Comparison of ENCODE assay signal across 23 cellular contexts in genomic region chr3:30352919-30353318, GRCh38.
A peak's percentile ranks its signal among the peaks of the same experiment; 100 is the strongest.
DNase-seq lines count a peak whose midpoint lies in the region; ATAC-seq and TF ChIP-seq lines count a peak whose summit lies in the region.
"Had no signal": no experiment of that assay in that cellular context is flagged by ENCODE, and none has a peak within 500 bp of the region (broad histone marks: within the 10 kb centered on the region; RNA-seq: fewer than 3 reads in every experiment).

No MANE protein-coding gene starts in this region.

- DNase-seq in CD4-positive, CD25-positive, alpha-beta regulatory T cell = no peak
- DNase-seq in RWPE2 (ENCODE audit: low spot score) (no peak), mesenchymal stem cell (no peak), SKM-1 (lab: John Stamatoyannopoulos, UW; ENCODE audit: unreplicated experiment) (no peak), psoas muscle (no peak), UCSD-AML1 (lab: John Stamatoyannopoulos, UW; ENCODE audit: unreplicated experiment) (no peak)
- DNase-seq: activated CD4-positive, CD25-positive, alpha-beta regulatory T cell; activated CD8-positive, alpha-beta T cell treated with anti-CD3 and anti-CD28 coated beads, Interleukin-2, amount 10 ng/mL, durations not matched to agents 7 days and 5 days; BE2C; head of caudate nucleus; NCI-H1436; NCI-H2171 treated with DMSO at 0.1 percent for 48 hours; NCI-H82; PC-3; SJCRH30; stimulated activated naive B cell treated with anti-CD40 and anti-IgM and Interleukin-4, amounts not matched to agents 10 μg/mL and 1 μg/mL and 100 μg/mL, for 72 hours; T-helper 9 cell had no signal

- H3K9ac ChIP-seq in mesenchymal stem cell (ENCODE audit: low read length) = no peak overlapping the region
- H3K9ac ChIP-seq: parathyroid adenoma had no signal

- no peak overlapping the region for H3K23ac ChIP-seq in mesenchymal stem cell (ENCODE audit: low read length in 2 of 2)

- H3K27me3 Mint-ChIP-seq in CD4-positive, CD25-positive, alpha-beta regulatory T cell = peaks cover 34% of the 10 kb centered on the region
- H3K27me3 Mint-ChIP-seq: type B pancreatic cell had no signal

- H3K18ac ChIP-seq in mesenchymal stem cell (ENCODE audit: low read depth in 1 of 2, low read length in 2 of 2) = peak overlapping the region in 1 of 2 experiments; percentile 55

- TF ChIP-seq CTCF in RWPE2 (IDR thresholded peaks at IDR 0.05; ENCODE audit: poor library complexity, severe bottlenecking) (no peak), psoas muscle (IDR thresholded peaks at IDR 0.05) (no peak)

- H3K4me2 ChIP-seq in mesenchymal stem cell (ENCODE audit: low read length, poor library complexity, severe bottlenecking) = no peak overlapping the region

- WGBS in mesenchymal stem cell = 100% methylated on average over 1 of the region's 1 CpG
- 75 to 81% (median 81%) methylated on average over 1 of the region's 1 CpG for WGBS in psoas muscle, 3 donors

- no peak for ATAC-seq in CD4-positive, CD25-positive, alpha-beta regulatory T cell (ENCODE audit: low read depth in 2 of 2)
- ATAC-seq in RWPE2 (ENCODE audit: low read depth) (no peak), psoas muscle (no peak)
- ATAC-seq: HepG2; PC-3; stimulated activated naive B cell treated with anti-CD40 and anti-IgM and Interleukin-4, amounts not matched to agents 10 μg/mL and 1 μg/mL and 100 μg/mL, for 72 hours had no signal

- H3K4me1 Mint-ChIP-seq in CD4-positive, CD25-positive, alpha-beta regulatory T cell = peaks cover 39 to 96% (median 70%) of the 10 kb centered on the region in 4 donors

- intact Hi-C loops in psoas muscle (cut with DNase I) = no loop called here

- no peak overlapping the region for H2BK12ac ChIP-seq in mesenchymal stem cell (ENCODE audit: low read length in 2 of 2)

- peaks cover 0 to 2% (median 0%) of the 10 kb centered on the region in 7 donors for H3K9me3 Mint-ChIP-seq in CD4-positive, CD25-positive, alpha-beta regulatory T cell
- H3K9me3 Mint-ChIP-seq: stimulated activated naive B cell treated with anti-CD40 and anti-IgM and Interleukin-4, amounts not matched to agents 10 μg/mL and 1 μg/mL and 100 μg/mL, for 72 hours; type B pancreatic cell had no signal

- H3K36me3 Mint-ChIP-seq in CD4-positive, CD25-positive, alpha-beta regulatory T cell = no peaks in the 10 kb centered on the region
- H3K36me3 Mint-ChIP-seq: stimulated activated naive B cell treated with anti-CD40 and anti-IgM and Interleukin-4, amounts not matched to agents 10 μg/mL and 1 μg/mL and 100 μg/mL, for 72 hours; type B pancreatic cell had no signal

- H3K4ac ChIP-seq in mesenchymal stem cell (ENCODE audit: low read depth in 1 of 2, low read length in 2 of 2) = peak overlapping the region in 1 of 2 experiments; percentile 67

- H3K14ac ChIP-seq in mesenchymal stem cell (ENCODE audit: low read length in 2 of 2) = no peak overlapping the region

- no peaks in the 10 kb centered on the region for H3K79me1 ChIP-seq in mesenchymal stem cell (replicated peaks; ENCODE audit: low read length, poor library complexity, severe bottlenecking)

- H2AK5ac ChIP-seq in mesenchymal stem cell (ENCODE audit: low read length, severe bottlenecking) = peak overlapping the region; percentile 29

- no peaks in the 10 kb centered on the region for H3K79me2 ChIP-seq in ACC112 (ENCODE audit: control insufficient read depth, insufficient read depth, low read length, unreplicated experiment)
- H3K79me2 ChIP-seq: parathyroid adenoma had no signal

- H3K27me3 ChIP-seq in ACC112 (ENCODE audit: insufficient read depth, low read length) = no peaks in the 10 kb centered on the region
- H3K27me3 ChIP-seq in CD4-positive, CD25-positive, alpha-beta regulatory T cell (ENCODE audit: control insufficient read depth, insufficient read depth, low read length) = peaks cover 5% of the 10 kb centered on the region
- no peaks in the 10 kb centered on the region for H3K27me3 ChIP-seq in RWPE2 (ENCODE audit: insufficient read depth, poor library complexity, severe bottlenecking)
- no peaks in the 10 kb centered on the region for H3K27me3 ChIP-seq in mesenchymal stem cell (ENCODE audit: control insufficient read depth in 1 of 2, insufficient read depth in 1 of 2, low read length in 2 of 2)
- no peaks in the 10 kb centered on the region for H3K27me3 ChIP-seq in psoas muscle (ENCODE audit: insufficient read depth in 3 of 3, low read length in 2 of 3)
- H3K27me3 ChIP-seq: BE2C, cardiac muscle cell, SJCRH30 had no signal

- H3K27ac ChIP-seq in ACC112 (ENCODE audit: low read depth, low read length) = peak overlapping the region; percentile 28; the same call in 1 of the 2 replicates
- no peak overlapping the region for H3K27ac ChIP-seq in CD4-positive, CD25-positive, alpha-beta regulatory T cell (ENCODE audit: insufficient read depth, low read length, poor library complexity, severe bottlenecking)
- peak overlapping the region; percentile 99 for H3K27ac ChIP-seq in RWPE2 (ENCODE audit: poor library complexity, severe bottlenecking)
- no peak overlapping the region for H3K27ac ChIP-seq in mesenchymal stem cell (ENCODE audit: low read length, poor library complexity, severe bottlenecking)
- H3K27ac ChIP-seq in psoas muscle = no peak overlapping the region
- H3K27ac ChIP-seq: cardiac muscle cell, parathyroid adenoma, SJCRH30 had no signal

- H2BK15ac ChIP-seq in mesenchymal stem cell (ENCODE audit: low read depth, poor library complexity, severe bottlenecking) = no peak overlapping the region

- H3K4me3 ChIP-seq in ACC112 (ENCODE audit: low read depth, low read length) = no peak overlapping the region
- H3K4me3 ChIP-seq in CD4-positive, CD25-positive, alpha-beta regulatory T cell (ENCODE audit: low read depth, low read length) = no peak overlapping the region
- H3K4me3 ChIP-seq in RWPE2 (ENCODE audit: severe bottlenecking) = no peak overlapping the region
- no peak overlapping the region for H3K4me3 ChIP-seq in mesenchymal stem cell (ENCODE audit: insufficient read depth in 1 of 2, low read depth in 1 of 2, low read length in 2 of 2)
- H3K4me3 ChIP-seq in psoas muscle = no peak overlapping the region
- H3K4me3 ChIP-seq: cardiac muscle cell, lung, SJCRH30 had no signal

- H3K27ac Mint-ChIP-seq in CD4-positive, CD25-positive, alpha-beta regulatory T cell = peak overlapping the region in 2 of 3 donors; percentile 60 to 66
- H3K27ac Mint-ChIP-seq: stimulated activated naive B cell treated with anti-CD40 and anti-IgM and Interleukin-4, amounts not matched to agents 10 μg/mL and 1 μg/mL and 100 μg/mL, for 72 hours; type B pancreatic cell had no signal

- H2BK120ac ChIP-seq in mesenchymal stem cell (ENCODE audit: low read depth, low read length) = no peak overlapping the region

- H3K4me1 ChIP-seq in ACC112 (ENCODE audit: control insufficient read depth, insufficient read depth, low read length, unreplicated experiment) = peaks cover 89% of the 10 kb centered on the region
- H3K4me1 ChIP-seq in CD4-positive, CD25-positive, alpha-beta regulatory T cell (ENCODE audit: control insufficient read depth, insufficient read depth, low read length, poor library complexity, severe bottlenecking) = peaks cover 59% of the 10 kb centered on the region
- H3K4me1 ChIP-seq in RWPE2 (ENCODE audit: insufficient read depth, poor library complexity, severe bottlenecking) = peaks cover 86% of the 10 kb centered on the region
- H3K4me1 ChIP-seq in mesenchymal stem cell (ENCODE audit: control insufficient read depth, insufficient read depth, low read depth, low read length) = peaks cover 12% of the 10 kb centered on the region
- peaks cover 26% of the 10 kb centered on the region for H3K4me1 ChIP-seq in psoas muscle
- H3K4me1 ChIP-seq: BE2C, parathyroid adenoma, SJCRH30 had no signal

- no peak overlapping the region for H2BK5ac ChIP-seq in mesenchymal stem cell (ENCODE audit: low read depth, low read length, poor library complexity, severe bottlenecking)

- H3K36me3 ChIP-seq in ACC112 (ENCODE audit: insufficient read depth, low read length) (no peaks in the 10 kb centered on the region), RWPE2 (ENCODE audit: low read depth) (no peaks in the 10 kb centered on the region), mesenchymal stem cell (ENCODE audit: control insufficient read depth in 1 of 2, insufficient read depth in 2 of 2, low read depth in 1 of 2, low read length in 2 of 2) (no peaks in the 10 kb centered on the region), psoas muscle (ENCODE audit: insufficient read depth in 1 of 2, low read depth in 1 of 2) (no peaks in the 10 kb centered on the region)
- H3K36me3 ChIP-seq in CD4-positive, CD25-positive, alpha-beta regulatory T cell (ENCODE audit: control insufficient read depth, insufficient read depth, low read length) = no peaks in the 10 kb centered on the region
- H3K36me3 ChIP-seq: BE2C, cardiac muscle cell, SJCRH30 had no signal

- H3K4me3 Mint-ChIP-seq in CD4-positive, CD25-positive, alpha-beta regulatory T cell = peak overlapping the region in 1 of 4 donors; percentile 42
- H3K4me3 Mint-ChIP-seq: stimulated activated naive B cell treated with anti-CD40 and anti-IgM and Interleukin-4, amounts not matched to agents 10 μg/mL and 1 μg/mL and 100 μg/mL, for 72 hours; type B pancreatic cell had no signal

- H4K91ac ChIP-seq in mesenchymal stem cell (ENCODE audit: low read length) = no peak overlapping the region

- H2AFZ ChIP-seq in ACC112 (ENCODE audit: low read length, unreplicated experiment) = peak overlapping the region; percentile 9
- no peak overlapping the region for H2AFZ ChIP-seq in mesenchymal stem cell (ENCODE audit: low read depth, low read length)
- H2AFZ ChIP-seq: parathyroid adenoma had no signal

- H3K9me3 ChIP-seq in CD4-positive, CD25-positive, alpha-beta regulatory T cell (ENCODE audit: control insufficient read depth in 2 of 2, low read length in 2 of 2) = no peaks in the 10 kb centered on the region
- H3K9me3 ChIP-seq in RWPE2 (ENCODE audit: severe bottlenecking) (no peaks in the 10 kb centered on the region), mesenchymal stem cell (ENCODE audit: control insufficient read depth, low read length) (no peaks in the 10 kb centered on the region), psoas muscle (no peaks in the 10 kb centered on the region)
- H3K9me3 ChIP-seq: BE2C, SJCRH30 had no signal

- H4K8ac ChIP-seq in mesenchymal stem cell (ENCODE audit: low read length) = no peak overlapping the region

Comparison
In these comparisons a context has a peak if more than half of its experiments do, and no peak if none do; other contexts are left out.
1. H3K27ac ChIP-seq: peak in ACC112 (single experiment) and RWPE2 (single experiment); none in CD4-positive, CD25-positive, alpha-beta regulatory T cell (single experiment), mesenchymal stem cell (single experiment) and psoas muscle (single experiment).